In the genomic region with DNA sequence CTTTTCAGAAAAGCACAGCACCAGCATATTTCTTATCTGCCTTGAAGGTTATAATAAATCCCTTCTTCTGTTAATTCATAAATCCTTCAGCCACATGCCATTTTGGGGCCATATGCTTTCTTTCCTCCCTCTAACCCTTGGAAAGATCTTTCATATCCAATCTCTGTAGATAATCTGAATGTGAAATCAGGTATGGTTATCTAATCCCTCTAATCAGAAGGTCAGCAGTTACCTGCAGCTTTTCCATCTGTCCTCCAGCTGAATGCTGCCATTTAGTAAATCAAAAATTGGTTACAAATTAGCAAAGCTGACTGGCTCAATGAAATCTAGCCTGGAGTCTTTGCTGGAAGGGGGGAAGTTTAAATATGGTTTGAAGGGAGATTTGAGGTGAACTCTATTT, we compare ENCODE assay signal across 19 cellular contexts.
"Had no signal": no experiment of that assay in that cellular context is flagged by ENCODE, and none has a peak within 500 bp of the region (broad histone marks: within the 10 kb centered on the region; RNA-seq: fewer than 3 reads in every experiment).

No MANE protein-coding gene starts in this region.

- H3K9me3 Mint-ChIP-seq: activated CD4-positive, alpha-beta T cell treated with anti-CD3 and anti-CD28 coated beads, Interleukin-2, amount 10 ng/mL, durations not matched to agents 7 days and 5 days; T-helper 1 cell treated with Interleukin-12 subunit alpha and Interleukin-12 subunit beta and Interleukin-4 antibody, amounts not matched to agents 30 μg/mL and 1 μg/mL, for 36 hours had no signal

- H3K4me1 Mint-ChIP-seq: activated CD4-positive, alpha-beta T cell treated with anti-CD3 and anti-CD28 coated beads, Interleukin-2, amount 10 ng/mL, durations not matched to agents 7 days and 5 days; central memory CD8-positive, alpha-beta T cell; WTC11 had no signal

- DNase-seq: activated CD4-positive, alpha-beta memory T cell treated with anti-CD3 and anti-CD28 coated beads for 36 hours; activated CD4-positive, alpha-beta T cell treated with anti-CD3 and anti-CD28 coated beads, Interleukin-2, amount 10 ng/mL, durations not matched to agents 7 days and 5 days; activated CD8-positive, alpha-beta memory T cell treated with anti-CD3 and anti-CD28 coated beads for 24 hours; activated gamma-delta T cell; activated naive CD4-positive, alpha-beta T cell treated with anti-CD3 and anti-CD28 coated beads for 36 hours; activated T-cell treated with anti-CD3 and anti-CD28 coated beads, Interleukin-2, amount 50 U/mL, for 4 hours; amygdala; NCI-H1048; NCI-H146; NCI-H1930; NCI-H345; NCI-H510A; NCI-H748 treated with DMSO at 0.1 percent for 48 hours had no signal

- H3K36me3 Mint-ChIP-seq: activated naive CD8-positive, alpha-beta T cell; brain had no signal

- H3K4me3 ChIP-seq: coronary artery had no signal

- H3K27ac ChIP-seq: coronary artery had no signal

- H3K27ac Mint-ChIP-seq: activated CD4-positive, alpha-beta memory T cell treated with anti-CD3 and anti-CD28 coated beads for 36 hours; activated CD4-positive, alpha-beta T cell treated with anti-CD3 and anti-CD28 coated beads, Interleukin-2, amount 10 ng/mL, durations not matched to agents 7 days and 5 days; activated naive CD4-positive, alpha-beta T cell treated with anti-CD3 and anti-CD28 coated beads for 36 hours; activated naive CD8-positive, alpha-beta T cell; T-helper 1 cell treated with Interleukin-12 subunit alpha and Interleukin-12 subunit beta and Interleukin-4 antibody, amounts not matched to agents 30 μg/mL and 1 μg/mL, for 36 hours; WTC11 had no signal

- H3K27me3 Mint-ChIP-seq: activated CD4-positive, alpha-beta memory T cell treated with anti-CD3 and anti-CD28 coated beads for 36 hours; activated CD4-positive, alpha-beta T cell treated with anti-CD3 and anti-CD28 coated beads, Interleukin-2, amount 10 ng/mL, durations not matched to agents 7 days and 5 days; activated naive CD8-positive, alpha-beta T cell; central memory CD8-positive, alpha-beta T cell had no signal

- H3K4me3 Mint-ChIP-seq: activated CD4-positive, alpha-beta memory T cell treated with anti-CD3 and anti-CD28 coated beads for 36 hours; activated CD4-positive, alpha-beta T cell treated with anti-CD3 and anti-CD28 coated beads, Interleukin-2, amount 10 ng/mL, durations not matched to agents 7 days and 5 days; activated naive CD4-positive, alpha-beta T cell treated with anti-CD3 and anti-CD28 coated beads for 36 hours; activated naive CD8-positive, alpha-beta T cell; activated T-cell treated with anti-CD3 and anti-CD28 coated beads, Interleukin-2, amount 50 U/mL, for 4 hours; brain; central memory CD8-positive, alpha-beta T cell; T-helper 1 cell treated with Interleukin-12 subunit alpha and Interleukin-12 subunit beta and Interleukin-4 antibody, amounts not matched to agents 30 μg/mL and 1 μg/mL, for 36 hours; WTC11 had no signal
